In the genomic region with DNA sequence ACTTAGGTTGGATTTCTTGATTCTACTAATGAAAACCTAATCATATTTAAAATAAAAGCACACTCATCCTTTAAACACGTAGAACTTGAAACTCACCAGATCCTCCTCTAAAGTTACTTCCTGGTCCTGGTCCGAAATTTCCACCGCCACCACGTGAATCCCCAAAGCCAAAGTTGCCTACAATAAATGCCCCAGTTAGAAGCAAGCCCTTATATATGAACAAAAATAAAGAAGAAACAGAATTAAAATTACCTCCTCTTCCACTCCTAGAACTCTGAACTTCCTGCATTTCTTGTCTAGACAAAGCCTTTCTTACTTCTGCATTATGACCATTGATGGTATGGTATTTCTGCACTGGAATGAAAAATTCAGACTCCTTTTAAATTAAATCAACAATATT, we compare ENCODE assay signal across 8 cellular contexts. TPM values are rescaled to one million over a fixed set of nuclear protein-coding genes. Genes with fewer than 3 reads are reported as not detected.
DNase-seq lines count a peak whose midpoint lies in the region; ATAC-seq and TF ChIP-seq lines count a peak whose summit lies in the region.

No MANE protein-coding gene starts in this region.

- no peaks in the 10 kb centered on the region for H3K27me3 ChIP-seq in CD4-positive, alpha-beta T cell (ENCODE audit: control insufficient read depth, insufficient read depth, low read length)
- H3K27me3 ChIP-seq in KMS-11 (ENCODE audit: insufficient read depth, low read depth): no peaks in the 10 kb centered on the region

- POLR2A ChIA-PET in CD4-positive, alpha-beta T cell (lab: Charles Lee): interaction anchor here (1.3 to 13.0 kb wide), 6 partner anchors 8 to 123 kb away, joined by 4 to 183 read pairs (median 103); a partner anchor contains a TSS
- POLR2A ChIA-PET in MCF 10A (lab: Yijun Ruan, JAX): interaction anchor here (0.7 to 12.9 kb wide), 9 partner anchors 8 to 303 kb away, joined by 3 to 268 read pairs (median 4); a partner anchor contains a TSS

- H3K9me3 ChIP-seq in CD4-positive, alpha-beta T cell (ENCODE audit: control insufficient read depth, low read length): no peaks in the 10 kb centered on the region

- intact Hi-C loops in CD4-positive, alpha-beta T cell (cut with DNase I, micrococcal nuclease): loop anchor here (2.0 to 10.0 kb wide), 4 partner anchors 44 to 968 kb away; a partner anchor contains a TSS
- intact Hi-C loops in MCF 10A (cut with micrococcal nuclease): loop anchor here (5.0 kb wide), 1 partner anchor 244 kb away; no protein-coding TSS in a partner anchor

- CTCF ChIA-PET in CD4-positive, alpha-beta T cell (lab: Charles Lee): interaction anchor here (2.3 to 4.5 kb wide), 5 partner anchors 8 to 117 kb away, joined by 5 to 30 read pairs (median 17); a partner anchor contains a TSS
- CTCF ChIA-PET in MCF 10A (lab: Yijun Ruan, JAX): interaction anchor here (0.6 to 5.0 kb wide), 8 partner anchors 8 to 304 kb away, joined by 3 to 123 read pairs (median 11); no protein-coding TSS in a partner anchor

- H3K4me1 ChIP-seq in KMS-11 (ENCODE audit: low read depth, poor library complexity, severe bottlenecking): peaks cover 67% of the 10 kb centered on the region

- no peaks in the 10 kb centered on the region for H3K9me3 Mint-ChIP-seq in CD4-positive, alpha-beta T cell
- no peaks in the 10 kb centered on the region for H3K9me3 Mint-ChIP-seq in MCF 10A (ENCODE audit: unreplicated experiment)
- peaks cover 0 to 4% (median 0%) of the 10 kb centered on the region in 7 donors for H3K9me3 Mint-ChIP-seq in naive B cell

- peak overlapping the region; percentile 82 for H3K4me2 ChIP-seq in KMS-11

- BruUV-seq in MCF 10A (replicated peaks; lab: Mats Ljungman, UMichigan): no TSS peak

- H3K9ac ChIP-seq in KMS-11: peak overlapping the region; percentile 98; the same call in 1 of the 2 replicates

- peaks cover 76% of the 10 kb centered on the region for H3K36me3 ChIP-seq in KMS-11 (ENCODE audit: insufficient read depth)

- peaks cover 85% of the 10 kb centered on the region for H4K20me1 ChIP-seq in KMS-11 (ENCODE audit: insufficient read depth)

- H3K79me2 ChIP-seq in KMS-11 (ENCODE audit: insufficient read depth, low read depth): peaks cover 92% of the 10 kb centered on the region

- H3K4me1 Mint-ChIP-seq in CD4-positive, alpha-beta T cell (ENCODE audit: low read depth): peaks cover 67% of the 10 kb centered on the region
- H3K4me1 Mint-ChIP-seq in MCF 10A (ENCODE audit: insufficient read depth, unreplicated experiment) (peaks cover 29% of the 10 kb centered on the region), naive B cell (peaks cover 60 to 76% (median 61%) of the 10 kb centered on the region in 3 donors)

- peaks cover 7% of the 10 kb centered on the region for H3K27me3 Mint-ChIP-seq in CD4-positive, alpha-beta T cell
- H3K27me3 Mint-ChIP-seq in MCF 10A (ENCODE audit: insufficient read depth, unreplicated experiment) (no peaks in the 10 kb centered on the region), naive B cell (no peaks in the 10 kb centered on the region)

- peaks cover 98% of the 10 kb centered on the region for H3K36me3 Mint-ChIP-seq in CD4-positive, alpha-beta T cell (ENCODE audit: low read depth)
- H3K36me3 Mint-ChIP-seq in MCF 10A (ENCODE audit: insufficient read depth, unreplicated experiment) (peaks cover 99% of the 10 kb centered on the region), naive B cell (peaks cover 64 to 68% of the 10 kb centered on the region in 2 donors)

- H3K27ac Mint-ChIP-seq in CD4-positive, alpha-beta T cell: peak overlapping the region; percentile 99
- H3K27ac Mint-ChIP-seq in MCF 10A (ENCODE audit: low read depth, unreplicated experiment): peak overlapping the region; percentile 32
- H3K27ac Mint-ChIP-seq in naive B cell: peak overlapping the region; percentile 80 to 100 (median 90)

- no peak overlapping the region for H3K4me3 ChIP-seq in KMS-11 (IDR thresholded peaks at IDR 0.05; ENCODE audit: insufficient read depth, low read depth, low read length)

- DNase-seq in CD4-positive, alpha-beta T cell: no peak
- DNase-seq in MCF 10A (ENCODE audit: unreplicated experiment) (no peak), naive B cell (no peak), NCI-H2081 (lab: John Stamatoyannopoulos, UW) (no peak), hypothalamus (lab: John Stamatoyannopoulos, UW) (no peak)

- ATAC-seq in CD4-positive, alpha-beta T cell (ENCODE audit: poor library complexity): no peak
- ATAC-seq in naive B cell (ENCODE audit: low read depth in 2 of 2): no peak
- no peak for ATAC-seq in HG03095 (IDR thresholded peaks at IDR 0.05; ENCODE audit: unreplicated experiment)
- no peak for ATAC-seq in HG02588 (IDR thresholded peaks at IDR 0.05; ENCODE audit: unreplicated experiment)

- TF ChIP-seq CTCF in CD4-positive, alpha-beta T cell (IDR thresholded peaks at IDR 0.05): no peak
- no peak for TF ChIP-seq CTCF in KMS-11 (conservative IDR thresholded peaks at IDR 0.05; ENCODE audit: low read depth, low read length)
- no peak for TF ChIP-seq CTCF in MCF 10A (IDR thresholded peaks at IDR 0.05; ENCODE audit: unreplicated experiment)

- H3K4me3 Mint-ChIP-seq in CD4-positive, alpha-beta T cell: peak overlapping the region; percentile 78
- peak overlapping the region; percentile 98 for H3K4me3 Mint-ChIP-seq in MCF 10A (ENCODE audit: unreplicated experiment)
- H3K4me3 Mint-ChIP-seq in naive B cell: peak overlapping the region in 7 of 8 donors; percentile 41 to 100 (median 73)

- no peak overlapping the region for H3K27ac ChIP-seq in CD4-positive, alpha-beta T cell (ENCODE audit: low read depth, low read length)
- H3K27ac ChIP-seq in KMS-11: peak overlapping the region; percentile 94; the same call in 1 of the 2 replicates

- H2AFZ ChIP-seq in KMS-11 (ENCODE audit: low read depth): no peak overlapping the region

RNA-seq across cellular contexts. Expression of a gene that starts 4.2 kb away (rescaled TPM):
- 100 to 1,000 TPM; 282 to 299 TPM for total RNA-seq in CD4-positive, alpha-beta T cell
- total RNA-seq in MCF 10A (2022): 592 and 646 TPM in 2 replicates
- polyA plus RNA-seq in naive B cell (ENCODE audit: low read depth in 6 of 6): 100 to 1,000 TPM; 585 to 820 (median 621) TPM

RNA-seq across cellular contexts. Expression of a gene that starts 5.2 kb away (rescaled TPM):
- 100 to 1,000 TPM; 124 to 132 TPM for total RNA-seq in CD4-positive, alpha-beta T cell
- total RNA-seq in MCF 10A (2022): 137 and 171 TPM in 2 replicates
- 100 to 1,000 TPM in 2 of 6 donors, 10 to 100 TPM in 4; 83.0 to 153 (median 94.2) TPM for polyA plus RNA-seq in naive B cell (ENCODE audit: low read depth in 6 of 6)

RNA-seq across cellular contexts. Expression of a gene that starts 44.3 kb away (rescaled TPM):
- under 1 TPM; 0.45 to 0.93 TPM for total RNA-seq in CD4-positive, alpha-beta T cell
- total RNA-seq in MCF 10A (2022): 1.2 and 2.2 TPM in 2 replicates
- polyA plus RNA-seq in naive B cell (ENCODE audit: low read depth in 6 of 6): 1 to 10 TPM in 5 of 6 donors, under 1 TPM in 1; 0.93 to 4.1 (median 2.4) TPM

Comparison
In these comparisons a context has a peak if more than half of its experiments do, and no peak if none do; other contexts are left out.
1. H3K27ac Mint-ChIP-seq: peak in every context shown above with its lines; median percentile 99 in CD4-positive, alpha-beta T cell; 90 in naive B cell; 32 in MCF 10A.